Comparison of ENCODE assay signal across 8 cellular contexts in the genomic region with DNA sequence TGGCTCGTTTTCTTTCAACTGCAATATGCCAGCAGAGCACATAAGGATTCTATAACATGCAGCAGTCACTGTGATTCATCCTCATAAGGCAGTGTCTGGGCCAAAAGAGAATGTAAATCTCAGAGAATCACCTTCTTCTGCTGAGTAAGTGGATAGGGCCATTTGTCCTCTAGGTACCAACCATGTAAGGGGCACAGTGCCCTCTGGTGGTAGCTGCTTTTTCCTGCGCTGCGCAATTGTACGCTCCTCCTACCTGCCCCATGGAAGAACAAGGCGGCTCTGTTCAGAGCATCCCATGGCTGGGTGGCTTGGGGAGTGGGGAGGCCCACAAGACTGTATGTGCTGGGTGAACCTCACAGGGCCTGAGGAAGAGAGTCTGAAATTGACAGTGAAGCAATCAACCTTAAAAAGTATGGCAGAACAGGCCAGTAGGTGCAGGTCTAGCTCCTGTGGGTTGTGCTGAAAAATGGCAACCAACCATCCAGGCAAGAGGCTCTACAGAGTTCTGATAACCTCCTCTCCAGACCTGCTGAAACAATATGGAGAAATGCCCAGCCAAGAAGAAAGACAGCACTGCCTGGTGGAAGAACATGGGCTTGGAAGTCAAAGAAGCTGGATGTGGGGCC.
DNase-seq lines count a peak whose midpoint lies in the region; ATAC-seq and TF ChIP-seq lines count a peak whose summit lies in the region.

No MANE protein-coding gene starts in this region.

- TF ChIP-seq POLR2A in erythroblast (IDR thresholded peaks at IDR 0.05; ENCODE audit: low read length), result no peak

- no peaks in the 10 kb centered on the region for H3K79me2 ChIP-seq in DOHH2 (ENCODE audit: control insufficient read depth, low read length)

- no peaks in the 10 kb centered on the region for H3K36me3 Mint-ChIP-seq in activated CD4-positive, alpha-beta memory T cell treated with anti-CD3 and anti-CD28 coated beads for 36 hours
- no peaks in the 10 kb centered on the region for H3K36me3 Mint-ChIP-seq in stimulated activated naive B cell treated with anti-CD40 and anti-IgM and Interleukin-4, amounts not matched to agents 10 μg/mL and 1 μg/mL and 100 μg/mL, for 72 hours

- peaks cover 4% of the 10 kb centered on the region; the same call in 1 of the 2 replicates for H3K9me3 ChIP-seq in DOHH2 (ENCODE audit: control insufficient read depth, insufficient read depth, low read length)

- TF ChIP-seq CTCF in DOHH2 (IDR thresholded peaks at IDR 0.05; ENCODE audit: low read depth, low read length, poor library complexity, severe bottlenecking), result peak; percentile 85

- peaks cover 2% of the 10 kb centered on the region for H3K9me3 Mint-ChIP-seq in activated CD4-positive, alpha-beta memory T cell treated with anti-CD3 and anti-CD28 coated beads for 36 hours
- peaks cover 0 to 2% of the 10 kb centered on the region in 2 donors for H3K9me3 Mint-ChIP-seq in stimulated activated naive B cell treated with anti-CD40 and anti-IgM and Interleukin-4, amounts not matched to agents 10 μg/mL and 1 μg/mL and 100 μg/mL, for 72 hours

- no peak overlapping the region for H3K4me3 Mint-ChIP-seq in activated CD4-positive, alpha-beta memory T cell treated with anti-CD3 and anti-CD28 coated beads for 36 hours
- no peak overlapping the region for H3K4me3 Mint-ChIP-seq in stimulated activated naive B cell treated with anti-CD40 and anti-IgM and Interleukin-4, amounts not matched to agents 10 μg/mL and 1 μg/mL and 100 μg/mL, for 72 hours

- no peaks in the 10 kb centered on the region for H3F3A ChIP-seq in DOHH2 (ENCODE audit: control insufficient read depth, insufficient read depth)

- CTCF ChIA-PET in HEK293T (lab: Yijun Ruan, JAX), result interaction anchor here (0.6 to 1.7 kb wide), 4 partner anchors 15 to 815 kb away, joined by 3 to 6 read pairs (median 4); no protein-coding TSS in a partner anchor
- CTCF ChIA-PET in activated CD4-positive, alpha-beta memory T cell treated with anti-CD3 and anti-CD28 coated beads for 36 hours (lab: Charles Lee), result interaction anchor here (1.0 to 1.2 kb wide), 2 partner anchors 767 to 883 kb away, joined by 3 to 4 read pairs; no protein-coding TSS in a partner anchor

- H3K4me1 ChIP-seq in DOHH2 (ENCODE audit: control insufficient read depth, low read length), result no peaks in the 10 kb centered on the region

- DNase-seq in HEK293T (ENCODE audit: extremely low spot score) (peak; percentile 76), NCI-H2227 treated with DMSO at 0.1 percent for 48 hours (lab: John Stamatoyannopoulos, UW) (peak; percentile 27), erythroblast (lab: John Stamatoyannopoulos, UW) (peak; percentile 59 to 80), middle frontal gyrus (ENCODE audit: extremely low spot score, low spot score) (peak; percentile 53), NCI-H187 (lab: John Stamatoyannopoulos, UW) (no peak)
- peak; percentile 61 for DNase-seq in activated CD4-positive, alpha-beta memory T cell treated with anti-CD3 and anti-CD28 coated beads for 36 hours
- peak; percentile 24 for DNase-seq in stimulated activated naive B cell treated with anti-CD40 and anti-IgM and Interleukin-4, amounts not matched to agents 10 μg/mL and 1 μg/mL and 100 μg/mL, for 72 hours

- no peak overlapping the region for H3K27ac Mint-ChIP-seq in activated CD4-positive, alpha-beta memory T cell treated with anti-CD3 and anti-CD28 coated beads for 36 hours
- H3K27ac Mint-ChIP-seq in stimulated activated naive B cell treated with anti-CD40 and anti-IgM and Interleukin-4, amounts not matched to agents 10 μg/mL and 1 μg/mL and 100 μg/mL, for 72 hours, result no peak overlapping the region

- no peaks in the 10 kb centered on the region for H3K27me3 Mint-ChIP-seq in activated CD4-positive, alpha-beta memory T cell treated with anti-CD3 and anti-CD28 coated beads for 36 hours
- H3K27me3 Mint-ChIP-seq in stimulated activated naive B cell treated with anti-CD40 and anti-IgM and Interleukin-4, amounts not matched to agents 10 μg/mL and 1 μg/mL and 100 μg/mL, for 72 hours, result no peaks in the 10 kb centered on the region

- H3K4me2 ChIP-seq in DOHH2 (ENCODE audit: low read length), result no peak overlapping the region

- no peak overlapping the region for H3K4me3 ChIP-seq in DOHH2 (ENCODE audit: low read length)

- no peaks in the 10 kb centered on the region for H3K27me3 ChIP-seq in DOHH2 (ENCODE audit: control insufficient read depth, low read length)

- H3K9me2 ChIP-seq in DOHH2 (replicated peaks; ENCODE audit: control insufficient read depth, low read length), result no peaks in the 10 kb centered on the region

- H3K36me3 ChIP-seq in DOHH2 (ENCODE audit: control insufficient read depth, low read length), result no peaks in the 10 kb centered on the region

- no peak overlapping the region for H3K27ac ChIP-seq in DOHH2 (ENCODE audit: low read depth, low read length)

- no peaks in the 10 kb centered on the region for H3K4me1 Mint-ChIP-seq in activated CD4-positive, alpha-beta memory T cell treated with anti-CD3 and anti-CD28 coated beads for 36 hours (ENCODE audit: low read depth)
- H3K4me1 Mint-ChIP-seq in stimulated activated naive B cell treated with anti-CD40 and anti-IgM and Interleukin-4, amounts not matched to agents 10 μg/mL and 1 μg/mL and 100 μg/mL, for 72 hours, result no peaks in the 10 kb centered on the region

- peak; percentile 82 to 85 for ATAC-seq in stimulated activated naive B cell treated with anti-CD40 and anti-IgM and Interleukin-4, amounts not matched to agents 10 μg/mL and 1 μg/mL and 100 μg/mL, for 72 hours (replicated peaks)

- intact Hi-C loops in activated CD4-positive, alpha-beta memory T cell treated with anti-CD3 and anti-CD28 coated beads for 36 hours (cut with micrococcal nuclease), result loop anchor here (5.0 kb wide), 1 partner anchor 767 kb away; no protein-coding TSS in a partner anchor

- POLR2A ChIA-PET in HEK293T (lab: Yijun Ruan, JAX), result no interaction called here
- POLR2A ChIA-PET in activated CD4-positive, alpha-beta memory T cell treated with anti-CD3 and anti-CD28 coated beads for 36 hours (lab: Charles Lee), result no interaction called here

- no peaks in the 10 kb centered on the region for H4K20me1 ChIP-seq in DOHH2 (ENCODE audit: control insufficient read depth, insufficient read depth, low read depth, low read length)

TF ChIP-seq in HEK293T, 16 proteins besides CTCF, POLR2A, EP300 and RAD21:
- TF ChIP-seq ZNF384 (IDR thresholded peaks at IDR 0.05) (no peak), ARNT (IDR thresholded peaks at IDR 0.05) (no peak), TARDBP (IDR thresholded peaks at IDR 0.05) (no peak), BHLHE40 (IDR thresholded peaks at IDR 0.05; ENCODE audit: borderline replicate concordance) (no peak), L3MBTL2 (conservative IDR thresholded peaks at IDR 0.05) (no peak), CTBP1 (IDR thresholded peaks at IDR 0.05; ENCODE audit: borderline replicate concordance) (no peak), LEF1 (IDR thresholded peaks at IDR 0.05; ENCODE audit: borderline replicate concordance) (no peak), SP1 (IDR thresholded peaks at IDR 0.05) (no peak), FOXA1 (IDR thresholded peaks at IDR 0.05) (no peak)

Comparison
In these comparisons a context has a peak if more than half of its experiments do, and no peak if none do; other contexts are left out.
1. DNase-seq: peak in HEK293T (single experiment), NCI-H2227 treated with DMSO at 0.1 percent for 48 hours (single experiment), activated CD4-positive, alpha-beta memory T cell treated with anti-CD3 and anti-CD28 coated beads for 36 hours (single experiment), erythroblast (2 of 2), middle frontal gyrus (single experiment) and stimulated activated naive B cell treated with anti-CD40 and anti-IgM and Interleukin-4, amounts not matched to agents 10 μg/mL and 1 μg/mL and 100 μg/mL, for 72 hours (single experiment); none in NCI-H187 (0 of 2).